In the genomic region with DNA sequence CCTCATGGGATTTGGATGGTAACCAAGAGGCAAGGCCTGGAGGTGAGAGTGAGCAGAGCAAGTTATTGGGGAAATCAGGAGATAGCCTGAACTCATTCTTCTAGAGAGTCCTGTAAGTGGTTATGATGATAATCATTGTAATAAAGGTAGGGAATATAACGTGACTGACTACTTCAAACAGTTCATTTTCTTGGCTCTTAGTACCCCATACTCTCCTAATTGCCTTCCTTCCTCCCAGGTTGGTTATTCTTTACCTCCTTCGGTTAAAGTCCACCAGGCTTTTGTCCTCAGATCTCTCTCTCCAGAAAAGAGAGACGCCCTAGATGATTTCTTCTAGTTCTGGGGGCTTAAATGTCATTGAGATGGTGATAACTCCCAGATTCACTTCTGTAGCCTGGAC, we compare ENCODE assay signal across 15 cellular contexts. TPM values are rescaled to one million over a fixed set of nuclear protein-coding genes. Genes with fewer than 3 reads are reported as not detected.
A peak's percentile ranks its signal among the peaks of the same experiment; 100 is the strongest.
DNase-seq lines count a peak whose midpoint lies in the region; ATAC-seq and TF ChIP-seq lines count a peak whose summit lies in the region.
"Had no signal": no experiment of that assay in that cellular context is flagged by ENCODE, and none has a peak within 500 bp of the region (broad histone marks: within the 10 kb centered on the region; RNA-seq: fewer than 3 reads in every experiment).

No MANE protein-coding gene starts in this region.

- no peak for DNase-seq in mesothelial cell of epicardium (ENCODE audit: low spot score in 2 of 2, unreplicated experiment in 2 of 2)
- no peak for DNase-seq in progenitor cell of endocrine pancreas (ENCODE audit: low spot score, unreplicated experiment)
- no peak for DNase-seq in foreskin melanocyte
- no peak for DNase-seq in stimulated activated CD4-positive, alpha-beta T cell treated with anti-CD3 and anti-CD28 coated beads, Interleukin-4, amount 100 ng/mL, for 1 hour
- no peak for DNase-seq in NCI-H2196 (lab: John Stamatoyannopoulos, UW; ENCODE audit: unreplicated experiment)
- DNase-seq: ACHN; Calu3; CD4-positive, alpha-beta T cell; DMS 273 treated with DMSO at 0.1 percent for 48 hours; GOT3; H9 had no signal

- H3K36me3 Mint-ChIP-seq in mesothelial cell of epicardium (peaks cover 25% of the 10 kb centered on the region), progenitor cell of endocrine pancreas (ENCODE audit: insufficient read depth) (peaks cover 16% of the 10 kb centered on the region)
- peaks cover 6% of the 10 kb centered on the region for H3K36me3 Mint-ChIP-seq in stimulated activated memory B cell treated with anti-CD40 and anti-IgM and Interleukin-4, amounts not matched to agents 10 μg/mL and 1 μg/mL and 100 μg/mL, for 72 hours

- peak overlapping the region; percentile 32 for H3K27ac ChIP-seq in VCaP
- H3K27ac ChIP-seq: BLaER1 treated with 17β-estradiol and CSF1 and Interleukin-3, amounts not matched to agents 10 nM and 100 nM had no signal

- no peak for TF ChIP-seq CTCF in VCaP (conservative IDR thresholded peaks at IDR 0.05)
- TF ChIP-seq CTCF in mesothelial cell of epicardium (IDR thresholded peaks at IDR 0.05; ENCODE audit: unreplicated experiment): no peak
- TF ChIP-seq CTCF in progenitor cell of endocrine pancreas (IDR thresholded peaks at IDR 0.05; ENCODE audit: unreplicated experiment): no peak

- no peaks in the 10 kb centered on the region for H3K27me3 Mint-ChIP-seq in mesothelial cell of epicardium (ENCODE audit: low read depth)
- H3K27me3 Mint-ChIP-seq in progenitor cell of endocrine pancreas: no peaks in the 10 kb centered on the region
- H3K27me3 Mint-ChIP-seq in stimulated activated memory B cell treated with anti-CD40 and anti-IgM and Interleukin-4, amounts not matched to agents 10 μg/mL and 1 μg/mL and 100 μg/mL, for 72 hours: no peaks in the 10 kb centered on the region
- H3K27me3 Mint-ChIP-seq: CD4-positive, alpha-beta T cell; IgD-negative memory B cell had no signal

- no peak for ATAC-seq in stimulated activated memory B cell treated with anti-CD40 and anti-IgM and Interleukin-4, amounts not matched to agents 10 μg/mL and 1 μg/mL and 100 μg/mL, for 72 hours

- H3K27ac Mint-ChIP-seq in mesothelial cell of epicardium: peak overlapping the region; percentile 45
- peak overlapping the region; percentile 13 for H3K27ac Mint-ChIP-seq in progenitor cell of endocrine pancreas
- H3K27ac Mint-ChIP-seq in stimulated activated memory B cell treated with anti-CD40 and anti-IgM and Interleukin-4, amounts not matched to agents 10 μg/mL and 1 μg/mL and 100 μg/mL, for 72 hours: no peak overlapping the region
- H3K27ac Mint-ChIP-seq: CD4-positive, alpha-beta T cell; H9; IgD-negative memory B cell had no signal

- no peak overlapping the region for H3K4me3 Mint-ChIP-seq in mesothelial cell of epicardium
- H3K4me3 Mint-ChIP-seq in progenitor cell of endocrine pancreas (ENCODE audit: low read depth): no peak overlapping the region
- H3K4me3 Mint-ChIP-seq in stimulated activated memory B cell treated with anti-CD40 and anti-IgM and Interleukin-4, amounts not matched to agents 10 μg/mL and 1 μg/mL and 100 μg/mL, for 72 hours: no peak overlapping the region
- H3K4me3 Mint-ChIP-seq: CD4-positive, alpha-beta T cell; H9; IgD-negative memory B cell had no signal

- H3K4me1 Mint-ChIP-seq in mesothelial cell of epicardium (peaks cover 1% of the 10 kb centered on the region), progenitor cell of endocrine pancreas (ENCODE audit: low read depth) (peaks cover 4% of the 10 kb centered on the region)
- H3K4me1 Mint-ChIP-seq in stimulated activated memory B cell treated with anti-CD40 and anti-IgM and Interleukin-4, amounts not matched to agents 10 μg/mL and 1 μg/mL and 100 μg/mL, for 72 hours: peaks cover 16% of the 10 kb centered on the region
- H3K4me1 Mint-ChIP-seq: H9 had no signal

- H3K9me3 Mint-ChIP-seq in mesothelial cell of epicardium: peaks cover 7% of the 10 kb centered on the region
- peaks cover 3% of the 10 kb centered on the region for H3K9me3 Mint-ChIP-seq in progenitor cell of endocrine pancreas (ENCODE audit: low read depth)
- no peaks in the 10 kb centered on the region for H3K9me3 Mint-ChIP-seq in stimulated activated memory B cell treated with anti-CD40 and anti-IgM and Interleukin-4, amounts not matched to agents 10 μg/mL and 1 μg/mL and 100 μg/mL, for 72 hours
- H3K9me3 Mint-ChIP-seq: CD4-positive, alpha-beta T cell; H9; IgD-negative memory B cell had no signal

RNA-seq across cellular contexts. Expression of gene KIF1B, which starts 35.3 kb away (rescaled TPM):
- total RNA-seq in mesothelial cell of epicardium (65.7 to 67.7 TPM (median 66.1 TPM) in 3 replicates), progenitor cell of endocrine pancreas (74.4 and 78.7 TPM in 2 replicates)
